Comparison of ENCODE assay signal across 12 cellular contexts in the genomic region with DNA sequence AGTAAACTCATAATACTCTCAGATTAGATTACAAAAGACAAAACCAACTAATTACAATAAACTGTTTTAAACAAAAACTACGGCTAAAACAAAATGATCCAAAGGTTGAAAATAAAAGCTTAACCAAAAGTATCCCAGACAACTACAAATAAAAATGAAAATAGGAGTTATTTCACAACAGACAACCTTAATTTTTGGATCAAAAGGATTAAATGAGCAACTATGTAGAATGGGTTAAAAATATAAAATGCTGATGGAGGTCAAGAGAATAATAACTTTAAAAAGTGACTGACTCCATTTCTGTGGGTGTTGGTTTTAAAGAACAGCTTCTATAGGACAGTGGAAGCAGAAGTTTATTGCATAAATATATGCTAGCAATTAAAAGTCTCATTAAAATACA.
"Had no signal": no experiment of that assay in that cellular context is flagged by ENCODE, and none has a peak within 500 bp of the region (broad histone marks: within the 10 kb centered on the region; RNA-seq: fewer than 3 reads in every experiment).

No MANE protein-coding gene starts in this region.

- H3K9me3 ChIP-seq: adrenal gland, tibial artery had no signal

- FAIRE-seq: endometrium, islet of Langerhans, urothelium cell line had no signal

- H3K27ac Mint-ChIP-seq: neural progenitor cell; stimulated activated naive B cell treated with anti-CD40 and anti-IgM and Interleukin-4, amounts not matched to agents 10 μg/mL and 1 μg/mL and 100 μg/mL, for 72 hours had no signal

- DNase-seq: activated CD4-positive, CD25-positive, alpha-beta regulatory T cell; activated naive CD4-positive, alpha-beta T cell treated with anti-CD3 and anti-CD28 coated beads for 36 hours; adrenal gland; dorsolateral prefrontal cortex; midbrain; stimulated activated naive B cell treated with anti-CD40 and anti-IgM and Interleukin-4, amounts not matched to agents 10 μg/mL and 1 μg/mL and 100 μg/mL, for 72 hours; tibial artery had no signal

- H3K27me3 Mint-ChIP-seq: stimulated activated naive B cell treated with anti-CD40 and anti-IgM and Interleukin-4, amounts not matched to agents 10 μg/mL and 1 μg/mL and 100 μg/mL, for 72 hours had no signal

- ATAC-seq: esophagus mucosa; stimulated activated naive B cell treated with anti-CD40 and anti-IgM and Interleukin-4, amounts not matched to agents 10 μg/mL and 1 μg/mL and 100 μg/mL, for 72 hours had no signal

- H3K4me3 Mint-ChIP-seq: activated naive CD4-positive, alpha-beta T cell treated with anti-CD3 and anti-CD28 coated beads for 36 hours; neural progenitor cell; stimulated activated naive B cell treated with anti-CD40 and anti-IgM and Interleukin-4, amounts not matched to agents 10 μg/mL and 1 μg/mL and 100 μg/mL, for 72 hours had no signal

- H3K9me3 Mint-ChIP-seq: activated naive CD4-positive, alpha-beta T cell treated with anti-CD3 and anti-CD28 coated beads for 36 hours; neural progenitor cell; stimulated activated naive B cell treated with anti-CD40 and anti-IgM and Interleukin-4, amounts not matched to agents 10 μg/mL and 1 μg/mL and 100 μg/mL, for 72 hours had no signal
